Comparison of ENCODE assay signal across 9 cellular contexts in the genomic region with DNA sequence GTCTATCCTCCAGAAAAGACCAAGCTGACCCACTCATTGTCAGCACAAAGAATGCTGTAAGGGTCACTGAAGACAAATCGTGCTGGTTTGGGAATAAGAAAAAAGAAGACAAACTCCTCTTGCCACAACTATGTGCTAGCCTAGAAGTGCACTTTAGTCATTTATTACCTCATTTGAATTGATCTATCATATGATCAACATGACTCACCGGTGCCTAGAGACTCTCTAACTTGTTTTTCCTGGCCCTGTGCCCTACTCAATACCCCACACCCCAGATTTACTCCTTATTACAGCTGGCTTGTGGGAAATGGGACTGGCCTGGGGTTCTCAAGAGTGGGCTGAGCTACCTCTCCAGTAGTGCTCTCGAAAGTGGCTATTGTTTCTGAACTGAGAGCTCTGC. TPM values are rescaled to one million over a fixed set of nuclear protein-coding genes. Genes with fewer than 3 reads are reported as not detected.
A peak's percentile ranks its signal among the peaks of the same experiment; 100 is the strongest.
DNase-seq lines count a peak whose midpoint lies in the region; ATAC-seq, FAIRE-seq and TF ChIP-seq lines count a peak whose summit lies in the region.
"Had no signal": no experiment of that assay in that cellular context is flagged by ENCODE, and none has a peak within 500 bp of the region (broad histone marks: within the 10 kb centered on the region; RNA-seq: fewer than 3 reads in every experiment).

No MANE protein-coding gene starts in this region.

- H3K27me3 ChIP-seq in body of pancreas (no peaks in the 10 kb centered on the region), HepG2 (ENCODE audit: control insufficient read depth in 1 of 2, insufficient read depth in 2 of 2, low read length in 2 of 2) (peaks cover 3 to 25% of the 10 kb centered on the region in 2 experiments; a peak in 4 of 5 replicates)

- H3K4me1 Mint-ChIP-seq in HFFc6 (ENCODE audit: low read depth) = peaks cover 29% of the 10 kb centered on the region
- H3K4me1 Mint-ChIP-seq in activated T-cell treated with anti-CD3 and anti-CD28 coated beads, Interleukin-2, amount 50 U/mL, for 24 hours (ENCODE audit: low read depth) = peaks cover 18% of the 10 kb centered on the region

- H3K36me3 Mint-ChIP-seq in HFFc6 (ENCODE audit: low read depth) = no peaks in the 10 kb centered on the region
- no peaks in the 10 kb centered on the region for H3K36me3 Mint-ChIP-seq in activated T-cell treated with anti-CD3 and anti-CD28 coated beads, Interleukin-2, amount 50 U/mL, for 24 hours (ENCODE audit: low read depth)

- H4K20me1 ChIP-seq in HepG2 (ENCODE audit: insufficient read depth, low read length) = no peaks in the 10 kb centered on the region

- ATAC-seq in body of pancreas = peak; percentile 91
- ATAC-seq in HepG2 = no peak; the same call in 2 of the 3 replicates
- ATAC-seq in left ventricle myocardium superior = no peak

- no peak overlapping the region for H2AFZ ChIP-seq in HepG2 (ENCODE audit: low read length)

- H3K36me3 ChIP-seq in body of pancreas (replicated peaks in 1 of 2; ENCODE audit: insufficient read depth in 1 of 2, low read depth in 2 of 2) = no peaks in the 10 kb centered on the region
- H3K36me3 ChIP-seq in HepG2 (replicated peaks in 1 of 2; ENCODE audit: control insufficient read depth in 1 of 2, insufficient read depth in 2 of 2, low read length in 2 of 2) = no peaks in the 10 kb centered on the region

- H3K9ac ChIP-seq in HepG2 (ENCODE audit: insufficient read depth, low read depth, low read length) = no peak overlapping the region

- H3K9me3 Mint-ChIP-seq in HFFc6 = no peaks in the 10 kb centered on the region
- no peaks in the 10 kb centered on the region for H3K9me3 Mint-ChIP-seq in activated T-cell treated with anti-CD3 and anti-CD28 coated beads, Interleukin-2, amount 50 U/mL, for 24 hours

- no peak for FAIRE-seq in HepG2 (lab: Jason Lieb, UNC)

- DNase-seq in AG04449 (ENCODE audit: low read depth, low spot score) (peak; percentile 72), HFFc6 (peak; percentile 86), body of pancreas (peak; percentile 44 to 87 (median 58)), HepG2 (ENCODE audit: low spot score) (peak; percentile 34), cortex of kidney (lab: John Stamatoyannopoulos, UW) (no peak), left ventricle myocardium superior (no peak)
- no peak for DNase-seq in stimulated activated CD4-positive, alpha-beta T cell treated with anti-CD3 and anti-CD28 coated beads, Interleukin-12 subunit alpha, Interleukin-12 subunit beta, amount 100 ng/mL, for 4 hours
- DNase-seq in activated T-cell treated with anti-CD3 and anti-CD28 coated beads, Interleukin-2, amount 50 U/mL, for 24 hours = no peak
- DNase-seq: NCI-H2171 had no signal

- TF ChIP-seq RAD21 in HepG2 (CRISPR knock-in tag; IDR thresholded peaks at IDR 0.05) = no peak

- TF ChIP-seq POLR2A in body of pancreas (IDR thresholded peaks at IDR 0.05) = no peak
- no peak for TF ChIP-seq POLR2A in HepG2 (IDR thresholded peaks at IDR 0.05; ENCODE audit: insufficient read depth in 1 of 2, low read depth in 2 of 2, low read length in 2 of 2)

- H3K27me3 Mint-ChIP-seq in HFFc6 (ENCODE audit: insufficient read depth) = peaks cover 1% of the 10 kb centered on the region
- peaks cover 2% of the 10 kb centered on the region for H3K27me3 Mint-ChIP-seq in activated T-cell treated with anti-CD3 and anti-CD28 coated beads, Interleukin-2, amount 50 U/mL, for 24 hours

- CTCF ChIA-PET in AG04449 (lab: Yijun Ruan, JAX) (interaction anchor here (1.2 to 1.3 kb wide), 2 partner anchors 13 to 44 kb away, joined by 3 to 4 read pairs; no protein-coding TSS in a partner anchor), HepG2 (lab: Yijun Ruan, JAX; ENCODE audit: low intra/inter-chr PET ratio, low total read pairs) (no interaction called here)

- 0 out of 2 replicates have a peak overlapping the region, but pooled peaks have one; percentile 6 for H3K4me2 ChIP-seq in HepG2 (ENCODE audit: low read depth, low read length)

- TF ChIP-seq EP300 in HepG2 (IDR thresholded peaks at IDR 0.05; ENCODE audit: low read depth in 2 of 2, low read length in 2 of 2) (no peak), HepG2 (CRISPR knock-in tag; IDR thresholded peaks at IDR 0.05; ENCODE audit: borderline replicate concordance) (no peak)

- TF ChIP-seq CTCF in AG04449 (IDR thresholded peaks at IDR 0.05; ENCODE audit: insufficient read depth, low read length, missing control alignments) (no peak), HFFc6 (IDR thresholded peaks at IDR 0.05) (no peak), body of pancreas (IDR thresholded peaks at IDR 0.05) (no peak), HepG2 (CRISPR knock-in tag; IDR thresholded peaks at IDR 0.05) (no peak)

- peak overlapping the region; percentile 78 for H3K27ac Mint-ChIP-seq in HFFc6
- no peak overlapping the region for H3K27ac Mint-ChIP-seq in activated T-cell treated with anti-CD3 and anti-CD28 coated beads, Interleukin-2, amount 50 U/mL, for 24 hours

- BruUV-seq in HepG2 (replicated peaks; lab: Mats Ljungman, UMichigan) = no TSS peak

- H3K9me3 ChIP-seq in body of pancreas (no peaks in the 10 kb centered on the region), HepG2 (ENCODE audit: low read length) (no peaks in the 10 kb centered on the region)

- H3K79me2 ChIP-seq in HepG2 (ENCODE audit: insufficient read depth, low read length) = no peaks in the 10 kb centered on the region

- POLR2A ChIA-PET in AG04449 (lab: Yijun Ruan, JAX) (no interaction called here), HepG2 (lab: Yijun Ruan, JAX) (interaction anchor here (0.8 kb wide), 1 partner anchor 140 kb away, joined by 3 read pairs; no protein-coding TSS in a partner anchor)

- 38 to 42% methylated on average over 3 of the region's 3 CpGs for WGBS in body of pancreas, 2 donors
- WGBS in HepG2 (ENCODE audit: low lambda C conversion rate) = 2% methylated on average over 3 of the region's 3 CpGs

- in situ Hi-C loops in HepG2 (cut with HindIII; ENCODE audit: extremely low pct_ligation_motif_present, low pct_unique_long_range_greater_than_20kb) = no loop called here

- H3K4me3 Mint-ChIP-seq in HFFc6 = peak overlapping the region; percentile 16; the same call in 1 of the 2 replicates
- no peak overlapping the region for H3K4me3 Mint-ChIP-seq in activated T-cell treated with anti-CD3 and anti-CD28 coated beads, Interleukin-2, amount 50 U/mL, for 24 hours

- H3K4me1 ChIP-seq in body of pancreas (peaks cover 19% of the 10 kb centered on the region), HepG2 (ENCODE audit: insufficient read depth, low read length) (peaks cover 15% of the 10 kb centered on the region)

- H3K27ac ChIP-seq in body of pancreas (peak overlapping the region in 3 of 4 donors; percentile 41 to 55 (median 49)), HepG2 (ENCODE audit: extremely low read length, insufficient read depth, low read length) (no peak overlapping the region)

- intact Hi-C loops in body of pancreas (cut with DNase I) = no loop called here
- intact Hi-C loops in HepG2 (cut with micrococcal nuclease; ENCODE audit: unreplicated experiment) = no loop called here
- intact Hi-C loops in left ventricle myocardium superior (cut with micrococcal nuclease) = no loop called here

- no peak overlapping the region for H3K4me3 ChIP-seq in AG04449 (ENCODE audit: low read depth, low read length)
- no peak overlapping the region for H3K4me3 ChIP-seq in body of pancreas
- H3K4me3 ChIP-seq in HepG2 (replicated peaks in 1 of 3; ENCODE audit: insufficient read depth in 1 of 3, low read depth in 2 of 3, low read length in 3 of 3) = no peak overlapping the region

TF ChIP-seq in HepG2, 621 proteins besides CTCF, POLR2A, EP300 and RAD21 (continues in another document):
- peak; percentile 43; the same call in 1 of the 2 replicates for TF ChIP-seq FOSL2 (CRISPR knock-in tag; IDR thresholded peaks at IDR 0.05)

RNA-seq across cellular contexts. Expression of a gene that starts 35.9 kb away (rescaled TPM):
- total RNA-seq in HFFc6 (2021; fragmentation: NEBNext Ultra II Directional; extraction: Animal tissue kit (Norgen Biotek cat#: 25700)) = not detected
- total RNA-seq in body of pancreas (not detected), HepG2 (2016; rRNA removed; fragmentation: Illumina TruSeq; extraction: Trizol) (not detected in 2 replicates), left ventricle myocardium superior (not detected)
- total RNA-seq in HepG2 (2016; cell fraction: cytosol; rRNA removed; fragmentation: Illumina TruSeq; extraction: Trizol; ENCODE audit: low read depth) = not detected in 2 replicates
- not detected in 2 replicates for total RNA-seq in HepG2 (2016; cell fraction: insoluble cytoplasmic fraction; rRNA removed; fragmentation: Illumina TruSeq; extraction: Trizol)
- not detected in 2 replicates for total RNA-seq in HepG2 (2016; cell fraction: membrane; rRNA removed; fragmentation: Illumina TruSeq; extraction: Trizol)
- not detected in 2 replicates for total RNA-seq in HepG2 (2016; cell fraction: nucleus; rRNA removed; fragmentation: Illumina TruSeq; extraction: Trizol)
- not detected in 2 replicates for polyA plus RNA-seq in HepG2 (2011; rRNA removed)
- not detected in 2 replicates for polyA plus RNA-seq in HepG2 (2011; cell fraction: cytosol; rRNA removed)
- polyA plus RNA-seq in HepG2 (2011; cell fraction: nucleus; rRNA removed) = not detected in 2 replicates
- polyA plus RNA-seq in HepG2 (2012) = not detected in 2 replicates
- not detected in 2 replicates for polyA plus RNA-seq in HepG2 (2016; cell fraction: cytosol; fragmentation: Illumina TruSeq; extraction: Trizol; ENCODE audit: low read depth)
- polyA plus RNA-seq in HepG2 (2016; cell fraction: insoluble cytoplasmic fraction; fragmentation: Illumina TruSeq; extraction: Trizol; ENCODE audit: low read depth) = not detected in 2 replicates
- not detected in 2 replicates for polyA plus RNA-seq in HepG2 (2016; cell fraction: membrane; fragmentation: Illumina TruSeq; extraction: Trizol; ENCODE audit: low read depth)
- polyA plus RNA-seq in HepG2 (2016; cell fraction: nucleus; fragmentation: Illumina TruSeq; extraction: Trizol; ENCODE audit: insufficient read depth, low read depth) = not detected in 2 replicates
- not detected in 2 replicates for polyA minus RNA-seq in HepG2 (2011; rRNA and poly(A)+ RNA removed; ENCODE audit: low replicate concordance)
- polyA minus RNA-seq in HepG2 (2011; cell fraction: cytosol; rRNA and poly(A)+ RNA removed) = not detected in 2 replicates
- not detected in 2 replicates for polyA minus RNA-seq in HepG2 (2011; cell fraction: nucleus; rRNA and poly(A)+ RNA removed)

Comparison
In these comparisons a context has a peak if more than half of its experiments do, and no peak if none do; other contexts are left out.
1. DNase-seq: peak in AG04449 (single experiment), HFFc6 (single experiment), body of pancreas (4 of 4) and HepG2 (single experiment); none in cortex of kidney (single experiment), stimulated activated CD4-positive, alpha-beta T cell treated with anti-CD3 and anti-CD28 coated beads, Interleukin-12 subunit alpha, Interleukin-12 subunit beta, amount 100 ng/mL, for 4 hours (single experiment), activated T-cell treated with anti-CD3 and anti-CD28 coated beads, Interleukin-2, amount 50 U/mL, for 24 hours (single experiment) and left ventricle myocardium superior (single experiment).